In the genomic region with DNA sequence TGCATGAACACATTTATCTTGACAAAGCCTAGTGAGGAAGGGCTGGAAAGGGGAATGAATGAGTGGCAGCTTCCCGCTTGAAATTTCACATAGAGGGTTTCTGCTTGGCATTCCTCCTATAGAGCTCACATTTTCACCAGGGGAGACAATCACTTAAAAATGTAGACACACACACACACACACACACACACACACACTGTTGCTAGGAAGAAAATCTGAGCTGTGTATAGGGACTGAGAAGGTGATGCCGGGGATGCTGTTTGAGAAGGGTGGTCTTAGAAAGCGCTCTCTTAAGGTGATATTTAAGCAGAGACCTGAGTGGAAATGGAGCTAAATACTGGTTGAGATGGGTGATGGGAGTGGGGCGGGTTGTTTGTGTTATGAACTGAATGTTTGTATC, we compare ENCODE assay signal across 22 cellular contexts.
"Had no signal": no experiment of that assay in that cellular context is flagged by ENCODE, and none has a peak within 500 bp of the region (broad histone marks: within the 10 kb centered on the region; RNA-seq: fewer than 3 reads in every experiment).

No MANE protein-coding gene starts in this region.

- H3K27ac ChIP-seq: colonic mucosa, neutrophil, prostate gland, right atrium auricular region, suprapubic skin, transverse colon, vagina had no signal

- H3K4me1 ChIP-seq: colonic mucosa, prostate gland, suprapubic skin, transverse colon, vagina had no signal

- H3K4me2 ChIP-seq: smooth muscle cell had no signal

- FAIRE-seq: frontal cortex, keratinocyte had no signal

- ATAC-seq: left ventricle myocardium superior had no signal

- DNase-seq: colonic mucosa; effector memory CD4-positive, alpha-beta T cell; erythroblast; left ventricle myocardium superior; mucosa of descending colon; naive B cell; stimulated activated CD4-positive, alpha-beta T cell treated with anti-CD3 and anti-CD28 coated beads, Interleukin-12 subunit alpha, Interleukin-12 subunit beta, amount 100 ng/mL, for 4 hours; stimulated activated CD4-positive, alpha-beta T cell treated with anti-CD3 and anti-CD28 coated beads, Interleukin-1b, Interleukin-23, amount 100 ng/mL, for 48 hours; stimulated activated CD4-positive, alpha-beta T cell treated with anti-CD3 and anti-CD28 coated beads, Interleukin-4, amount 100 ng/mL, for 1 hour; stimulated activated CD8-positive, alpha-beta memory T cell treated with anti-CD3 and anti-CD28 coated beads, Interleukin-4, amount 100 ng/mL, for 48 hours; stimulated activated naive CD4-positive, alpha-beta T cell; stimulated activated naive CD8-positive, alpha-beta T cell treated with anti-CD3 and anti-CD28 coated beads, Interleukin-15, amount 100 ng/mL, for 72 hours; transverse colon had no signal

- H3K4me3 ChIP-seq: colonic mucosa, lung, mucosa of descending colon, prostate gland, right atrium auricular region, smooth muscle cell, suprapubic skin, transverse colon, vagina had no signal

- H3K27me3 ChIP-seq: colonic mucosa, right atrium auricular region, suprapubic skin, transverse colon, vagina had no signal

- H3K36me3 ChIP-seq: colonic mucosa, neutrophil, prostate gland, right atrium auricular region, suprapubic skin, transverse colon, vagina had no signal

- H3K9me3 ChIP-seq: colonic mucosa, mucosa of descending colon, neutrophil, prostate gland, right atrium auricular region, suprapubic skin, transverse colon, vagina had no signal
